In genomic region chr10:79185796-79186374, GRCh38 we compare ENCODE assay signal across 11 cellular contexts.
DNase-seq lines count a peak whose midpoint lies in the region; ATAC-seq, FAIRE-seq and TF ChIP-seq lines count a peak whose summit lies in the region.
"Had no signal": no experiment of that assay in that cellular context is flagged by ENCODE, and none has a peak within 500 bp of the region (broad histone marks: within the 10 kb centered on the region; RNA-seq: fewer than 3 reads in every experiment).

No MANE protein-coding gene starts in this region.

- H4K5ac ChIP-seq in H9 (ENCODE audit: insufficient read length, low read depth, low read length) = no peak overlapping the region

- TF ChIP-seq CTCF in H9 (conservative IDR thresholded peaks at IDR 0.05) (no peak), GM12878 (IDR thresholded peaks at IDR 0.05 in 2 of 3, conservative IDR thresholded peaks at IDR 0.05 in 1 of 3; ENCODE audit: control insufficient read depth in 2 of 3, extremely low read depth in 1 of 3, insufficient read depth in 1 of 3, low read depth in 3 of 3, low read length in 3 of 3) (no peak), liver (IDR thresholded peaks at IDR 0.05; ENCODE audit: low read depth, low read length, missing input control) (no peak), smooth muscle cell (IDR thresholded peaks at IDR 0.05; ENCODE audit: borderline replicate concordance, insufficient read depth, poor library complexity, severe bottlenecking) (no peak)

- no peak overlapping the region for H2AK5ac ChIP-seq in H9 (ENCODE audit: insufficient read length, low read length)

- H3K27ac Mint-ChIP-seq in H9 = peak overlapping the region; percentile 14 to 94 (median 66); a peak in 5 of 7 replicates

- H4K8ac ChIP-seq in H9 (replicated peaks; ENCODE audit: insufficient read length, low read depth, low read length) = no peak overlapping the region

- peaks cover 38 to 62% of the 10 kb centered on the region in 2 experiments for H3K4me1 Mint-ChIP-seq in H9

- DNase-seq in H9 (no peak), GM12878 (ENCODE audit: low read depth, low spot score) (no peak), smooth muscle cell (lab: John Stamatoyannopoulos, UW; ENCODE audit: unreplicated experiment) (no peak), activated gamma-delta T cell (lab: John Stamatoyannopoulos, UW) (no peak), left colon (no peak), NCI-H526 (lab: John Stamatoyannopoulos, UW) (no peak)
- DNase-seq: CD4-positive, CD25-positive, alpha-beta regulatory T cell; islet precursor cell; Kasumi-1 had no signal

- no peaks in the 10 kb centered on the region for H3K9me3 ChIP-seq in H9 (ENCODE audit: control insufficient read depth, low read depth, low read length)
- no peaks in the 10 kb centered on the region for H3K9me3 ChIP-seq in GM12878 (replicated peaks; ENCODE audit: control insufficient read depth, insufficient read depth, low read length)
- no peaks in the 10 kb centered on the region for H3K9me3 ChIP-seq in liver (ENCODE audit: control insufficient read depth in 4 of 4, low read length in 3 of 4)
- H3K9me3 ChIP-seq in smooth muscle cell (replicated peaks; ENCODE audit: low read depth) = no peaks in the 10 kb centered on the region

- H3K18ac ChIP-seq in H9 (ENCODE audit: insufficient read length, low read depth, low read length) = no peak overlapping the region

- peaks cover 5% of the 10 kb centered on the region; the same call in 1 of the 2 replicates for H3K4me1 ChIP-seq in H9 (ENCODE audit: insufficient read depth, low read length)
- H3K4me1 ChIP-seq in GM12878 (ENCODE audit: control insufficient read depth, insufficient read depth, low read length) = no peaks in the 10 kb centered on the region
- H3K4me1 ChIP-seq in liver (ENCODE audit: control insufficient read depth in 4 of 4, insufficient read depth in 4 of 4, low read length in 3 of 4) = peaks cover 20 to 67% (median 53%) of the 10 kb centered on the region in 4 donors
- H3K4me1 ChIP-seq in smooth muscle cell (ENCODE audit: low read depth) = peaks cover 35% of the 10 kb centered on the region

- FAIRE-seq in GM12878 (lab: Jason Lieb, UNC) = no peak

- H3K23me2 ChIP-seq in H9 (ENCODE audit: insufficient read length, low read depth, low read length, poor library complexity, severe bottlenecking) = no peaks in the 10 kb centered on the region

- no peak overlapping the region for H3K4ac ChIP-seq in H9 (ENCODE audit: low read depth, low read length)

- H3K4me2 ChIP-seq in H9 (ENCODE audit: insufficient read depth, insufficient read length, low read length) (no peak overlapping the region), GM12878 (ENCODE audit: control insufficient read depth, insufficient read depth) (no peak overlapping the region), smooth muscle cell (no peak overlapping the region)

- H4K20me1 ChIP-seq in H9 (ENCODE audit: control insufficient read depth, insufficient read depth, insufficient read length) = no peaks in the 10 kb centered on the region
- no peaks in the 10 kb centered on the region for H4K20me1 ChIP-seq in GM12878 (ENCODE audit: control insufficient read depth, insufficient read depth)
- peaks cover 89% of the 10 kb centered on the region for H4K20me1 ChIP-seq in smooth muscle cell (ENCODE audit: low read depth)

- no peak overlapping the region for H2BK5ac ChIP-seq in H9 (ENCODE audit: insufficient read length, low read length)

- in situ Hi-C loops in GM12878 (cut with MboI) = no loop called here

- no peak for TF ChIP-seq RAD21 in GM12878 (IDR thresholded peaks at IDR 0.05; ENCODE audit: insufficient read depth, low read depth, low read length)
- TF ChIP-seq RAD21 in liver (IDR thresholded peaks at IDR 0.05) = no peak

- WGBS in H9 (ENCODE audit: extremely low coverage, insufficient read length, low lambda C conversion rate) = no CpG with 5 or more reads among the region's 7 CpGs
- WGBS in GM12878 (ENCODE audit: insufficient coverage, insufficient replicate concordance, low lambda C conversion rate, missing lambda C conversion rate) = 13% methylated on average over 7 of the region's 7 CpGs
- 30% methylated on average over 7 of the region's 7 CpGs for WGBS in liver
- 95% methylated on average over 7 of the region's 7 CpGs for WGBS in smooth muscle cell (ENCODE audit: low lambda C conversion rate)

- H3K14ac ChIP-seq in H9 (ENCODE audit: insufficient read depth, low read length) = no peak overlapping the region

- H3K36me3 ChIP-seq in GM12878 (ENCODE audit: control insufficient read depth in 2 of 2, insufficient read depth in 2 of 2, low read length in 1 of 2) = no peaks in the 10 kb centered on the region
- no peaks in the 10 kb centered on the region for H3K36me3 ChIP-seq in liver (ENCODE audit: control insufficient read depth in 4 of 4, insufficient read depth in 3 of 4, low read depth in 1 of 4, low read length in 3 of 4)
- H3K36me3 ChIP-seq in smooth muscle cell (ENCODE audit: low read depth) = no peaks in the 10 kb centered on the region

- H3K27ac ChIP-seq in H9 (ENCODE audit: insufficient read length, low read depth, low read length) = no peak overlapping the region
- H3K27ac ChIP-seq in GM12878 (ENCODE audit: control insufficient read depth, insufficient read depth) = no peak overlapping the region
- peak overlapping the region; percentile 15 to 38 for H3K27ac ChIP-seq in liver (ENCODE audit: low read depth in 1 of 2, low read length in 2 of 2)
- H3K27ac ChIP-seq in smooth muscle cell (ENCODE audit: low read depth) = peak overlapping the region; percentile 77

- no peak for TF ChIP-seq POLR2A in GM12878 (IDR thresholded peaks at IDR 0.05; ENCODE audit: low read depth, low read length)

- H2BK12ac ChIP-seq in H9 (ENCODE audit: insufficient read length, low read depth, low read length) = no peak overlapping the region

- TF ChIP-seq EP300 in GM12878 (IDR thresholded peaks at IDR 0.05; ENCODE audit: borderline replicate concordance in 1 of 2, control insufficient read depth in 1 of 2, low read depth in 2 of 2, low read length in 2 of 2) = no peak

- RAD21 ChIA-PET in GM12878 (lab: Charles Lee; ENCODE audit: unreplicated experiment) = no interaction called here

- SMC1A ChIA-PET in GM12878 (lab: Charles Lee; ENCODE audit: uncharacterized antibody, unreplicated experiment) = no interaction called here

- no peaks in the 10 kb centered on the region for H3K9me3 Mint-ChIP-seq in H9
- H3K9me3 Mint-ChIP-seq: CD4-positive, CD25-positive, alpha-beta regulatory T cell had no signal

- no peak overlapping the region for H3K23ac ChIP-seq in H9 (ENCODE audit: insufficient read length, low read depth, low read length)

- H2BK15ac ChIP-seq in H9 (ENCODE audit: low read depth, low read length) = no peak overlapping the region

- ATAC-seq in GM12878 = peak; percentile 32; the same call in 2 of the 3 replicates
- no peak for ATAC-seq in GM19351 (IDR thresholded peaks at IDR 0.05; ENCODE audit: unreplicated experiment)
- no peak for ATAC-seq in left colon

- H3K79me2 ChIP-seq in H9 (ENCODE audit: insufficient read depth, low read length) (no peaks in the 10 kb centered on the region), GM12878 (ENCODE audit: control insufficient read depth, insufficient read depth, low read length) (no peaks in the 10 kb centered on the region), smooth muscle cell (ENCODE audit: low read depth) (peaks cover 12% of the 10 kb centered on the region)

- H4K91ac ChIP-seq in H9 (ENCODE audit: insufficient read length, low read depth, low read length) = no peak overlapping the region

- no TSS peak for BruUV-seq in GM12878 (replicated peaks; lab: Mats Ljungman, UMichigan)

- H3K27me3 ChIP-seq in H9 (ENCODE audit: insufficient read depth, low read length) = no peaks in the 10 kb centered on the region
- H3K27me3 ChIP-seq in GM12878 (replicated peaks in 1 of 2; ENCODE audit: control insufficient read depth in 2 of 2, insufficient read depth in 2 of 2, low read length in 1 of 2) = no peaks in the 10 kb centered on the region
- no peaks in the 10 kb centered on the region for H3K27me3 ChIP-seq in liver (ENCODE audit: control insufficient read depth in 4 of 4, insufficient read depth in 4 of 4, low read length in 3 of 4)
- no peaks in the 10 kb centered on the region for H3K27me3 ChIP-seq in smooth muscle cell (ENCODE audit: low read depth)

- H2BK120ac ChIP-seq in H9 (ENCODE audit: low read depth, low read length, poor library complexity, severe bottlenecking) = no peak overlapping the region

- no peak overlapping the region for H3K4me3 Mint-ChIP-seq in H9
- H3K4me3 Mint-ChIP-seq: CD4-positive, CD25-positive, alpha-beta regulatory T cell had no signal

- H3K4me3 ChIP-seq in GM12878 = no peak overlapping the region
- no peak overlapping the region for H3K4me3 ChIP-seq in liver (ENCODE audit: low read depth in 1 of 3, low read length in 3 of 3)
- no peak overlapping the region for H3K4me3 ChIP-seq in smooth muscle cell

- POLR2A ChIA-PET in GM12878 (lab: Charles Lee) = no interaction called here

- H3K27me3 Mint-ChIP-seq in H9 (ENCODE audit: low read depth) = no peaks in the 10 kb centered on the region
- H3K27me3 Mint-ChIP-seq: CD4-positive, CD25-positive, alpha-beta regulatory T cell had no signal

- no peak overlapping the region for H2BK20ac ChIP-seq in H9 (ENCODE audit: low read depth, low read length, poor library complexity, severe bottlenecking)

- intact Hi-C loops in GM12878 (cut with micrococcal nuclease; ENCODE audit: unreplicated experiment) (no loop called here), left colon (cut with DNase I, micrococcal nuclease) (no loop called here)

- H3T11ph ChIP-seq in H9 (ENCODE audit: low read length) = no peak overlapping the region

- CTCF ChIA-PET in GM12878 (lab: Yijun Ruan, JAX) = no interaction called here

- H2AFZ ChIP-seq in H9 (ENCODE audit: low read length) = no peak overlapping the region
- H2AFZ ChIP-seq in GM12878 (ENCODE audit: control insufficient read depth, low read depth, low read length) = no peak overlapping the region
- no peak overlapping the region for H2AFZ ChIP-seq in smooth muscle cell (ENCODE audit: low read depth)

- no peaks in the 10 kb centered on the region for H3K79me1 ChIP-seq in H9 (ENCODE audit: insufficient read depth, low read depth, low read length, poor library complexity, severe bottlenecking)

- peaks cover 0 to 7% (median 2%) of the 10 kb centered on the region in 3 experiments; a peak in 4 of 7 replicates for H3K36me3 Mint-ChIP-seq in H9 (ENCODE audit: insufficient read depth in 1 of 3, low read depth in 3 of 3)

- H3K56ac ChIP-seq in H9 (ENCODE audit: insufficient read length, low read depth, low read length) = no peak overlapping the region

- peaks cover 32% of the 10 kb centered on the region for H3F3A ChIP-seq in smooth muscle cell (ENCODE audit: low read depth)

- H3K9ac ChIP-seq in H9 (ENCODE audit: extremely low read depth, insufficient read length, low read length) (no peak overlapping the region), GM12878 (ENCODE audit: control insufficient read depth, insufficient read depth, low read length) (no peak overlapping the region), liver (ENCODE audit: low read depth in 1 of 2, low read length in 2 of 2) (no peak overlapping the region), smooth muscle cell (ENCODE audit: low read depth) (no peak overlapping the region)

Comparison
In these comparisons a context has a peak if more than half of its experiments do, and no peak if none do; other contexts are left out.
1. H3K27ac ChIP-seq: peak in liver (2 of 2) and smooth muscle cell (single experiment); none in H9 (single experiment) and GM12878 (single experiment).